In the genomic region with DNA sequence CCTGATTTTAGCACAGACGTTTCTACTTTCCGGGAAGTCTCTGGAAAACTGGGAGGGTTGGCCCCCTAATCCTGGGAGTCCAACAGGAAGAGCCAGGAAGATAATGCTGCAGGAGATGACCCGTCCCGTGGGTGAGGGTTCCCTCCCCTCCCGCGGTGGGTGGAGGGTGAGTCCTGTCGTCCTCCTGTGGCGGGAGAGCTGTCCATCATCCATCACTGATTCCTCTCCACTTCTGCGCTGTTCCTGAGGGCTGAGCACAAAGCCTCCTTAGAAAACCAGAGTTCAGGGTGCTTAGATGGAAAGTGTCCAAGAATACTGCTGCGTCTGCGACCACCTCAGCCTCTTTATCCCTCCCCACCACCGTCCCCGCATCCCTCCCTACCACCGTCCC, we compare ENCODE assay signal across 1 cellular context.
A peak's percentile ranks its signal among the peaks of the same experiment; 100 is the strongest.
TF ChIP-seq lines count a peak whose summit lies in the region.

No MANE protein-coding gene starts in this region.

TF ChIP-seq in HepG2, 621 proteins besides CTCF, POLR2A, EP300 and RAD21:
- TF ChIP-seq, protein P1, sequence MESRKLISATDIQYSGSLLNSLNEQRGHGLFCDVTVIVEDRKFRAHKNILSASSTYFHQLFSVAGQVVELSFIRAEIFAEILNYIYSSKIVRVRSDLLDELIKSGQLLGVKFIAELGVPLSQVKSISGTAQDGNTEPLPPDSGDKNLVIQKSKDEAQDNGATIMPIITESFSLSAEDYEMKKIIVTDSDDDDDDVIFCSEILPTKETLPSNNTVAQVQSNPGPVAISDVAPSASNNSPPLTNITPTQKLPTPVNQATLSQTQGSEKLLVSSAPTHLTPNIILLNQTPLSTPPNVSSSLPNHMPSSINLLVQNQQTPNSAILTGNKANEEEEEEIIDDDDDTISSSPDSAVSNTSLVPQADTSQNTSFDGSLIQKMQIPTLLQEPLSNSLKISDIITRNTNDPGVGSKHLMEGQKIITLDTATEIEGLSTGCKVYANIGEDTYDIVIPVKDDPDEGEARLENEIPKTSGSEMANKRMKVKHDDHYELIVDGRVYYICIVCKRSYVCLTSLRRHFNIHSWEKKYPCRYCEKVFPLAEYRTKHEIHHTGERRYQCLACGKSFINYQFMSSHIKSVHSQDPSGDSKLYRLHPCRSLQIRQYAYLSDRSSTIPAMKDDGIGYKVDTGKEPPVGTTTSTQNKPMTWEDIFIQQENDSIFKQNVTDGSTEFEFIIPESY (CRISPR knock-in tag; IDR thresholded peaks at IDR 0.05), result peak; percentile 78
- TF ChIP-seq ZNF329 (CRISPR knock-in tag; IDR thresholded peaks at IDR 0.05; ENCODE audit: low read depth), result no peak
- 0 out of 2 replicates have a peak, but pooled peaks have one; percentile 10 for TF ChIP-seq ZBTB38 (CRISPR knock-in tag; IDR thresholded peaks at IDR 0.05)
- TF ChIP-seq, protein P2, sequence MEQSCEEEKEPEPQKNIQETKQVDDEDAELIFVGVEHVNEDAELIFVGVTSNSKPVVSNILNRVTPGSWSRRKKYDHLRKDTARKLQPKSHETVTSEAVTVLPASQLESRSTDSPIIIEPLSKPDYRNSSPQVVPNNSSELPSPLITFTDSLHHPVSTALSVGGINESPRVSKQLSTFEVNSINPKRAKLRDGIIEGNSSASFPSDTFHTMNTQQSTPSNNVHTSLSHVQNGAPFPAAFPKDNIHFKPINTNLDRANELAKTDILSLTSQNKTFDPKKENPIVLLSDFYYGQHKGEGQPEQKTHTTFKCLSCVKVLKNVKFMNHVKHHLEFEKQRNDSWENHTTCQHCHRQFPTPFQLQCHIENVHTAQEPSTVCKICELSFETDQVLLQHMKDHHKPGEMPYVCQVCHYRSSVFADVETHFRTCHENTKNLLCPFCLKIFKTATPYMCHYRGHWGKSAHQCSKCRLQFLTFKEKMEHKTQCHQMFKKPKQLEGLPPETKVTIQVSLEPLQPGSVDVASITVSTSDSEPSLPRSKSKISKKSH (CRISPR knock-in tag; IDR thresholded peaks at IDR 0.05; ENCODE audit: borderline replicate concordance), result peak; percentile 36; the same call in 1 of the 2 replicates
- TF ChIP-seq, protein P3, sequence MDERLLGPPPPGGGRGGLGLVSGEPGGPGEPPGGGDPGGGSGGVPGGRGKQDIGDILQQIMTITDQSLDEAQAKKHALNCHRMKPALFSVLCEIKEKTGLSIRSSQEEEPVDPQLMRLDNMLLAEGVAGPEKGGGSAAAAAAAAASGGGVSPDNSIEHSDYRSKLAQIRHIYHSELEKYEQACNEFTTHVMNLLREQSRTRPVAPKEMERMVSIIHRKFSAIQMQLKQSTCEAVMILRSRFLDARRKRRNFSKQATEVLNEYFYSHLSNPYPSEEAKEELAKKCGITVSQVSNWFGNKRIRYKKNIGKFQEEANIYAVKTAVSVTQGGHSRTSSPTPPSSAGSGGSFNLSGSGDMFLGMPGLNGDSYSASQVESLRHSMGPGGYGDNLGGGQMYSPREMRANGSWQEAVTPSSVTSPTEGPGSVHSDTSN (CRISPR knock-in tag; IDR thresholded peaks at IDR 0.05), result peak; percentile 28; the same call in 1 of the 2 replicates
- no peak for TF ChIP-seq SCMH1 (CRISPR knock-in tag; IDR thresholded peaks at IDR 0.05; ENCODE audit: borderline replicate concordance)
- no peak for TF ChIP-seq MBD4 (IDR thresholded peaks at IDR 0.05; ENCODE audit: borderline replicate concordance, low read length)
- TF ChIP-seq, protein P4, sequence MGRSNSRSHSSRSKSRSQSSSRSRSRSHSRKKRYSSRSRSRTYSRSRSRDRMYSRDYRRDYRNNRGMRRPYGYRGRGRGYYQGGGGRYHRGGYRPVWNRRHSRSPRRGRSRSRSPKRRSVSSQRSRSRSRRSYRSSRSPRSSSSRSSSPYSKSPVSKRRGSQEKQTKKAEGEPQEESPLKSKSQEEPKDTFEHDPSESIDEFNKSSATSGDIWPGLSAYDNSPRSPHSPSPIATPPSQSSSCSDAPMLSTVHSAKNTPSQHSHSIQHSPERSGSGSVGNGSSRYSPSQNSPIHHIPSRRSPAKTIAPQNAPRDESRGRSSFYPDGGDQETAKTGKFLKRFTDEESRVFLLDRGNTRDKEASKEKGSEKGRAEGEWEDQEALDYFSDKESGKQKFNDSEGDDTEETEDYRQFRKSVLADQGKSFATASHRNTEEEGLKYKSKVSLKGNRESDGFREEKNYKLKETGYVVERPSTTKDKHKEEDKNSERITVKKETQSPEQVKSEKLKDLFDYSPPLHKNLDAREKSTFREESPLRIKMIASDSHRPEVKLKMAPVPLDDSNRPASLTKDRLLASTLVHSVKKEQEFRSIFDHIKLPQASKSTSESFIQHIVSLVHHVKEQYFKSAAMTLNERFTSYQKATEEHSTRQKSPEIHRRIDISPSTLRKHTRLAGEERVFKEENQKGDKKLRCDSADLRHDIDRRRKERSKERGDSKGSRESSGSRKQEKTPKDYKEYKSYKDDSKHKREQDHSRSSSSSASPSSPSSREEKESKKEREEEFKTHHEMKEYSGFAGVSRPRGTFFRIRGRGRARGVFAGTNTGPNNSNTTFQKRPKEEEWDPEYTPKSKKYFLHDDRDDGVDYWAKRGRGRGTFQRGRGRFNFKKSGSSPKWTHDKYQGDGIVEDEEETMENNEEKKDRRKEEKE (IDR thresholded peaks at IDR 0.05), result no peak
- TF ChIP-seq, protein P5, sequence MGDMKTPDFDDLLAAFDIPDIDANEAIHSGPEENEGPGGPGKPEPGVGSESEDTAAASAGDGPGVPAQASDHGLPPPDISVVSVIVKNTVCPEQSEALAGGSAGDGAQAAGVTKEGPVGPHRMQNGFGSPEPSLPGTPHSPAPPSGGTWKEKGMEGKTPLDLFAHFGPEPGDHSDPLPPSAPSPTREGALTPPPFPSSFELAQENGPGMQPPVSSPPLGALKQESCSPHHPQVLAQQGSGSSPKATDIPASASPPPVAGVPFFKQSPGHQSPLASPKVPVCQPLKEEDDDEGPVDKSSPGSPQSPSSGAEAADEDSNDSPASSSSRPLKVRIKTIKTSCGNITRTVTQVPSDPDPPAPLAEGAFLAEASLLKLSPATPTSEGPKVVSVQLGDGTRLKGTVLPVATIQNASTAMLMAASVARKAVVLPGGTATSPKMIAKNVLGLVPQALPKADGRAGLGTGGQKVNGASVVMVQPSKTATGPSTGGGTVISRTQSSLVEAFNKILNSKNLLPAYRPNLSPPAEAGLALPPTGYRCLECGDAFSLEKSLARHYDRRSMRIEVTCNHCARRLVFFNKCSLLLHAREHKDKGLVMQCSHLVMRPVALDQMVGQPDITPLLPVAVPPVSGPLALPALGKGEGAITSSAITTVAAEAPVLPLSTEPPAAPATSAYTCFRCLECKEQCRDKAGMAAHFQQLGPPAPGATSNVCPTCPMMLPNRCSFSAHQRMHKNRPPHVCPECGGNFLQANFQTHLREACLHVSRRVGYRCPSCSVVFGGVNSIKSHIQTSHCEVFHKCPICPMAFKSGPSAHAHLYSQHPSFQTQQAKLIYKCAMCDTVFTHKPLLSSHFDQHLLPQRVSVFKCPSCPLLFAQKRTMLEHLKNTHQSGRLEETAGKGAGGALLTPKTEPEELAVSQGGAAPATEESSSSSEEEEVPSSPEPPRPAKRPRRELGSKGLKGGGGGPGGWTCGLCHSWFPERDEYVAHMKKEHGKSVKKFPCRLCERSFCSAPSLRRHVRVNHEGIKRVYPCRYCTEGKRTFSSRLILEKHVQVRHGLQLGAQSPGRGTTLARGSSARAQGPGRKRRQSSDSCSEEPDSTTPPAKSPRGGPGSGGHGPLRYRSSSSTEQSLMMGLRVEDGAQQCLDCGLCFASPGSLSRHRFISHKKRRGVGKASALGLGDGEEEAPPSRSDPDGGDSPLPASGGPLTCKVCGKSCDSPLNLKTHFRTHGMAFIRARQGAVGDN (CRISPR knock-in tag; IDR thresholded peaks at IDR 0.05), result peak; percentile 20; the same call in 1 of the 2 replicates
- no peak for TF ChIP-seq NCOR1 (IDR thresholded peaks at IDR 0.05; ENCODE audit: borderline replicate concordance, low read length)
- TF ChIP-seq ZSCAN9 (CRISPR knock-in tag; IDR thresholded peaks at IDR 0.05; ENCODE audit: borderline replicate concordance), result no peak
- TF ChIP-seq, protein P6, sequence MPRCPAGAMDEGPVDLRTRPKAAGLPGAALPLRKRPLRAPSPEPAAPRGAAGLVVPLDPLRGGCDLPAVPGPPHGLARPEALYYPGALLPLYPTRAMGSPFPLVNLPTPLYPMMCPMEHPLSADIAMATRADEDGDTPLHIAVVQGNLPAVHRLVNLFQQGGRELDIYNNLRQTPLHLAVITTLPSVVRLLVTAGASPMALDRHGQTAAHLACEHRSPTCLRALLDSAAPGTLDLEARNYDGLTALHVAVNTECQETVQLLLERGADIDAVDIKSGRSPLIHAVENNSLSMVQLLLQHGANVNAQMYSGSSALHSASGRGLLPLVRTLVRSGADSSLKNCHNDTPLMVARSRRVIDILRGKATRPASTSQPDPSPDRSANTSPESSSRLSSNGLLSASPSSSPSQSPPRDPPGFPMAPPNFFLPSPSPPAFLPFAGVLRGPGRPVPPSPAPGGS (CRISPR knock-in tag; IDR thresholded peaks at IDR 0.05), result no peak
- no peak for TF ChIP-seq SIN3B (IDR thresholded peaks at IDR 0.05; ENCODE audit: low read length)
- 0 out of 2 replicates have a peak, but pooled peaks have one; percentile 16 for TF ChIP-seq ZNF589 (CRISPR knock-in tag; conservative IDR thresholded peaks at IDR 0.05)
- TF ChIP-seq, protein P7, sequence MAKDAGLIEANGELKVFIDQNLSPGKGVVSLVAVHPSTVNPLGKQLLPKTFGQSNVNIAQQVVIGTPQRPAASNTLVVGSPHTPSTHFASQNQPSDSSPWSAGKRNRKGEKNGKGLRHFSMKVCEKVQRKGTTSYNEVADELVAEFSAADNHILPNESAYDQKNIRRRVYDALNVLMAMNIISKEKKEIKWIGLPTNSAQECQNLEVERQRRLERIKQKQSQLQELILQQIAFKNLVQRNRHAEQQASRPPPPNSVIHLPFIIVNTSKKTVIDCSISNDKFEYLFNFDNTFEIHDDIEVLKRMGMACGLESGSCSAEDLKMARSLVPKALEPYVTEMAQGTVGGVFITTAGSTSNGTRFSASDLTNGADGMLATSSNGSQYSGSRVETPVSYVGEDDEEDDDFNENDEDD (CRISPR knock-in tag; IDR thresholded peaks at IDR 0.05; ENCODE audit: borderline replicate concordance), result no peak
- TF ChIP-seq, protein P8, sequence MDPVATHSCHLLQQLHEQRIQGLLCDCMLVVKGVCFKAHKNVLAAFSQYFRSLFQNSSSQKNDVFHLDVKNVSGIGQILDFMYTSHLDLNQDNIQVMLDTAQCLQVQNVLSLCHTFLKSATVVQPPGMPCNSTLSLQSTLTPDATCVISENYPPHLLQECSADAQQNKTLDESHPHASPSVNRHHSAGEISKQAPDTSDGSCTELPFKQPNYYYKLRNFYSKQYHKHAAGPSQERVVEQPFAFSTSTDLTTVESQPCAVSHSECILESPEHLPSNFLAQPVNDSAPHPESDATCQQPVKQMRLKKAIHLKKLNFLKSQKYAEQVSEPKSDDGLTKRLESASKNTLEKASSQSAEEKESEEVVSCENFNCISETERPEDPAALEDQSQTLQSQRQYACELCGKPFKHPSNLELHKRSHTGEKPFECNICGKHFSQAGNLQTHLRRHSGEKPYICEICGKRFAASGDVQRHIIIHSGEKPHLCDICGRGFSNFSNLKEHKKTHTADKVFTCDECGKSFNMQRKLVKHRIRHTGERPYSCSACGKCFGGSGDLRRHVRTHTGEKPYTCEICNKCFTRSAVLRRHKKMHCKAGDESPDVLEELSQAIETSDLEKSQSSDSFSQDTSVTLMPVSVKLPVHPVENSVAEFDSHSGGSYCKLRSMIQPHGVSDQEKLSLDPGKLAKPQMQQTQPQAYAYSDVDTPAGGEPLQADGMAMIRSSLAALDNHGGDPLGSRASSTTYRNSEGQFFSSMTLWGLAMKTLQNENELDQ (CRISPR knock-in tag; IDR thresholded peaks at IDR 0.05; ENCODE audit: borderline replicate concordance), result no peak
TF ChIP-seq in HepG2: peak in this region for 6.
